30 cellular contexts compared by ENCODE assay signal in genomic region chr2:26195006-26195961, GRCh38. TPM values are rescaled to one million over a fixed set of nuclear protein-coding genes. Genes with fewer than 3 reads are reported as not detected.
DNase-seq lines count a peak whose midpoint lies in the region; ATAC-seq lines count a peak whose summit lies in the region.
"Had no signal": no experiment of that assay in that cellular context is flagged by ENCODE, and none has a peak within 500 bp of the region (broad histone marks: within the 10 kb centered on the region; RNA-seq: fewer than 3 reads in every experiment).

No MANE protein-coding gene starts in this region.

- H3K4me1 Mint-ChIP-seq in stimulated activated naive CD8-positive, alpha-beta T cell treated with anti-CD3 and anti-CD28 coated beads, Interleukin-15, Interleukin-2, amounts not matched to agents 100 ng/mL and 50 ng/mL, for 24 hours (ENCODE audit: low read depth), result peaks cover 6% of the 10 kb centered on the region
- H3K4me1 Mint-ChIP-seq in stimulated activated naive CD8-positive, alpha-beta T cell treated with anti-CD3 and anti-CD28 coated beads, Interleukin-15, amount 100 ng/mL, for 72 hours, result no peaks in the 10 kb centered on the region

- H3K27ac Mint-ChIP-seq in stimulated activated naive CD8-positive, alpha-beta T cell treated with anti-CD3 and anti-CD28 coated beads, Interleukin-15, Interleukin-2, amounts not matched to agents 100 ng/mL and 50 ng/mL, for 24 hours, result peak overlapping the region; percentile 7
- peak overlapping the region in 1 of 2 donors; percentile 48 for H3K27ac Mint-ChIP-seq in stimulated activated naive CD8-positive, alpha-beta T cell treated with anti-CD3 and anti-CD28 coated beads, Interleukin-15, amount 100 ng/mL, for 72 hours
- H3K27ac Mint-ChIP-seq: neural progenitor cell had no signal

- peaks cover 57% of the 10 kb centered on the region for H3K36me3 Mint-ChIP-seq in stimulated activated naive CD8-positive, alpha-beta T cell treated with anti-CD3 and anti-CD28 coated beads, Interleukin-15, Interleukin-2, amounts not matched to agents 100 ng/mL and 50 ng/mL, for 24 hours (ENCODE audit: low read depth)

- DNase-seq in stimulated activated naive CD8-positive, alpha-beta T cell treated with anti-CD3 and anti-CD28 coated beads, Interleukin-15, amount 100 ng/mL, for 72 hours, result no peak
- DNase-seq in amniotic epithelial cell (ENCODE audit: low read depth), result peak; percentile 58
- peak; percentile 70 for DNase-seq in myocyte (ENCODE audit: low read depth)
- DNase-seq in globus pallidus (ENCODE audit: low spot score), result no peak
- no peak for DNase-seq in LoVo (ENCODE audit: low spot score)
- DNase-seq in occipital lobe (lab: John Stamatoyannopoulos, UW), result no peak
- DNase-seq: activated CD4-positive, alpha-beta T cell treated with anti-CD3 and anti-CD28 coated beads for 4 hours; activated gamma-delta T cell; activated T-cell treated with anti-CD3 and anti-CD28 coated beads, Interleukin-2, amount 50 U/mL, for 1 hour; DND-41; GF-D8; hippocampal formation; IMR-90; mucosa of descending colon; NCI-H146; NCI-H2107; NCI-H446; NCI-H774; Peyer's patch; SHP77 treated with DMSO at 0.1 percent for 48 hours; stimulated activated CD4-positive, alpha-beta T cell treated with anti-CD3 and anti-CD28 coated beads, Interleukin-12 subunit alpha, Interleukin-12 subunit beta, amount 100 ng/mL, for 4 hours; stimulated activated CD4-positive, alpha-beta T cell treated with anti-CD3 and anti-CD28 coated beads, Interleukin-2, amount 100 ng/mL, for 48 hours; T1000; transverse colon; WERI-Rb-1 had no signal

- no peak overlapping the region for H3K4me3 Mint-ChIP-seq in stimulated activated naive CD8-positive, alpha-beta T cell treated with anti-CD3 and anti-CD28 coated beads, Interleukin-15, Interleukin-2, amounts not matched to agents 100 ng/mL and 50 ng/mL, for 24 hours
- H3K4me3 Mint-ChIP-seq in stimulated activated naive CD8-positive, alpha-beta T cell treated with anti-CD3 and anti-CD28 coated beads, Interleukin-15, amount 100 ng/mL, for 72 hours, result no peak overlapping the region
- H3K4me3 Mint-ChIP-seq: brain, neural progenitor cell had no signal

- ATAC-seq in stimulated activated naive CD8-positive, alpha-beta T cell treated with anti-CD3 and anti-CD28 coated beads, Interleukin-15, amount 100 ng/mL, for 72 hours, result no peak
- ATAC-seq: HCT116, mucosa of descending colon, sciatic nerve had no signal

- H3K27me3 Mint-ChIP-seq in stimulated activated naive CD8-positive, alpha-beta T cell treated with anti-CD3 and anti-CD28 coated beads, Interleukin-15, Interleukin-2, amounts not matched to agents 100 ng/mL and 50 ng/mL, for 24 hours, result no peaks in the 10 kb centered on the region
- H3K27me3 Mint-ChIP-seq in stimulated activated naive CD8-positive, alpha-beta T cell treated with anti-CD3 and anti-CD28 coated beads, Interleukin-15, amount 100 ng/mL, for 72 hours, result no peaks in the 10 kb centered on the region
- H3K27me3 Mint-ChIP-seq: brain had no signal

- no peaks in the 10 kb centered on the region for H3K9me3 Mint-ChIP-seq in stimulated activated naive CD8-positive, alpha-beta T cell treated with anti-CD3 and anti-CD28 coated beads, Interleukin-15, Interleukin-2, amounts not matched to agents 100 ng/mL and 50 ng/mL, for 24 hours
- H3K9me3 Mint-ChIP-seq in stimulated activated naive CD8-positive, alpha-beta T cell treated with anti-CD3 and anti-CD28 coated beads, Interleukin-15, amount 100 ng/mL, for 72 hours, result no peaks in the 10 kb centered on the region
- H3K9me3 Mint-ChIP-seq: brain, neural progenitor cell had no signal

RNA-seq across cellular contexts. Expression of gene GAREM2, which starts 22.4 kb away (rescaled TPM):
- total RNA-seq in myocyte (0.86 and 1.2 TPM in 2 replicates), occipital lobe (7.0 TPM)
- 1.5 TPM for polyA plus RNA-seq in myocyte (2012)

RNA-seq across cellular contexts. Expression of gene HADHA, which starts 49.1 kb away (rescaled TPM):
- total RNA-seq in myocyte (137 and 140 TPM in 2 replicates), occipital lobe (89.1 TPM)
- 117 TPM for polyA plus RNA-seq in myocyte (2012)

RNA-seq across cellular contexts. Expression of gene HADHB, which starts 49.5 kb away (rescaled TPM):
- total RNA-seq in myocyte (137 and 148 TPM in 2 replicates), occipital lobe (41.8 TPM)
- polyA plus RNA-seq in myocyte (2012), result 137 TPM

Comparison
In these comparisons a context has a peak if more than half of its experiments do, and no peak if none do; other contexts are left out.
1. DNase-seq: peak in amniotic epithelial cell (single experiment) and myocyte (single experiment); none in stimulated activated naive CD8-positive, alpha-beta T cell treated with anti-CD3 and anti-CD28 coated beads, Interleukin-15, amount 100 ng/mL, for 72 hours (0 of 2), globus pallidus (single experiment), LoVo (single experiment) and occipital lobe (single experiment).